In the genomic region with DNA sequence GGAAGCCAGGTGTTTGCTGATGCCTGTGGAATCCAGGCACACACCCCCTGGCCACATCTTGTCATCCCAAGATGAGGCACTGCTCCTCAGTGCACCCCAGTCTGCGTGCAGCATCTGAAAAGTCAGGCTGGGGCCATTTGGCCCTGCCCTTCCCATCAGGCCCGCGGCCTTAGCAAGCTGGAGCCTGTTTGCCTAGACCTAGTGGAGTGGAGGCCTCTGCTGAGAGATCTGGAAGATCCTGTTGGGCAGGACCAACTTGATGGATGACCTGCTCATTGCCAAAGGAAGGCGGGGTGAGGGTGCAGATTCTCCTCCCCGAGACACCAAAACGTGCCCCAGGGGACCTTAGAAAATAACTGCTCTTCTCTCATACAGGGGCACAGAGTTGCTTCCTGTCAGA, we compare ENCODE assay signal across 14 cellular contexts.
DNase-seq lines count a peak whose midpoint lies in the region; ATAC-seq and TF ChIP-seq lines count a peak whose summit lies in the region.
"Had no signal": no experiment of that assay in that cellular context is flagged by ENCODE, and none has a peak within 500 bp of the region (broad histone marks: within the 10 kb centered on the region; RNA-seq: fewer than 3 reads in every experiment).

No MANE protein-coding gene starts in this region.

- H3K27me3 ChIP-seq in Loucy (ENCODE audit: insufficient read depth, low read length, poor library complexity, severe bottlenecking) = no peaks in the 10 kb centered on the region
- H3K27me3 ChIP-seq: sigmoid colon had no signal

- H3K36me3 ChIP-seq in Loucy (ENCODE audit: insufficient read depth, low read length) = no peaks in the 10 kb centered on the region
- H3K36me3 ChIP-seq: sigmoid colon had no signal

- no peaks in the 10 kb centered on the region for H4K20me1 ChIP-seq in Loucy (ENCODE audit: insufficient read depth, low read length, poor library complexity, severe bottlenecking)

- peak overlapping the region; percentile 21; the same call in 1 of the 2 replicates for H2AFZ ChIP-seq in Loucy (ENCODE audit: low read length)
- H2AFZ ChIP-seq: GM23248 had no signal

- H3K79me2 ChIP-seq in Loucy (ENCODE audit: insufficient read depth, low read length) = no peaks in the 10 kb centered on the region

- POLR2A ChIA-PET in activated naive CD8-positive, alpha-beta T cell treated with anti-CD3 and anti-CD28 coated beads, Interleukin-2, amount 10 ng/mL, durations not matched to agents 7 days and 5 days (lab: Charles Lee) = no interaction called here

- H3F3A ChIP-seq in Loucy (ENCODE audit: low read depth) = no peaks in the 10 kb centered on the region

- H3K27ac Mint-ChIP-seq in activated naive CD8-positive, alpha-beta T cell treated with anti-CD3 and anti-CD28 coated beads, Interleukin-2, amount 10 ng/mL, durations not matched to agents 7 days and 5 days = peak overlapping the region; percentile 79
- H3K27ac Mint-ChIP-seq in naive B cell = no peak overlapping the region

- peaks cover 29% of the 10 kb centered on the region for H3K4me1 Mint-ChIP-seq in activated naive CD8-positive, alpha-beta T cell treated with anti-CD3 and anti-CD28 coated beads, Interleukin-2, amount 10 ng/mL, durations not matched to agents 7 days and 5 days
- peaks cover 24 to 30% (median 29%) of the 10 kb centered on the region in 3 donors for H3K4me1 Mint-ChIP-seq in naive B cell

- peak overlapping the region; percentile 31 for H3K9ac ChIP-seq in Loucy (ENCODE audit: low read depth, low read length, poor library complexity, severe bottlenecking)
- H3K9ac ChIP-seq: GM23248 had no signal

- H3K36me3 Mint-ChIP-seq in activated naive CD8-positive, alpha-beta T cell treated with anti-CD3 and anti-CD28 coated beads, Interleukin-2, amount 10 ng/mL, durations not matched to agents 7 days and 5 days = peaks cover 2% of the 10 kb centered on the region
- peaks cover 0 to 8% of the 10 kb centered on the region in 2 donors for H3K36me3 Mint-ChIP-seq in naive B cell

- ATAC-seq in activated naive CD8-positive, alpha-beta T cell treated with anti-CD3 and anti-CD28 coated beads, Interleukin-2, amount 10 ng/mL, durations not matched to agents 7 days and 5 days (ENCODE audit: low read depth) = no peak
- ATAC-seq in naive B cell (ENCODE audit: low read depth in 2 of 2) (no peak), GM19452 (IDR thresholded peaks at IDR 0.05; ENCODE audit: unreplicated experiment) (no peak), GM21528 (IDR thresholded peaks at IDR 0.05; ENCODE audit: low FRiP score, unreplicated experiment) (no peak), GM18502 (IDR thresholded peaks at IDR 0.05; ENCODE audit: poor library complexity, unreplicated experiment) (no peak)
- ATAC-seq: GM12878 had no signal

- H3K9me2 ChIP-seq in Loucy (replicated peaks; ENCODE audit: low read depth, low read length) = no peaks in the 10 kb centered on the region

- DNase-seq in DMS53 (lab: John Stamatoyannopoulos, UW) (peak; percentile 67), DMS53 treated with DMSO at 0.1 percent for 48 hours (lab: John Stamatoyannopoulos, UW; ENCODE audit: unreplicated experiment) (no peak), naive B cell (peak; percentile 4)
- DNase-seq in activated naive CD8-positive, alpha-beta T cell treated with anti-CD3 and anti-CD28 coated beads, Interleukin-2, amount 10 ng/mL, durations not matched to agents 7 days and 5 days = no peak
- DNase-seq: 8988T, GM23248, NCI-H1436 treated with DMSO at 0.1 percent for 48 hours, sigmoid colon, substantia nigra had no signal

- H3K4me2 ChIP-seq in Loucy (ENCODE audit: low read depth, low read length, poor library complexity, severe bottlenecking) = peak overlapping the region; percentile 60

- H3K4me3 ChIP-seq in Loucy (ENCODE audit: low read length, poor library complexity, severe bottlenecking) = peak overlapping the region; percentile 8
- H3K4me3 ChIP-seq: GM12878, GM23248, sigmoid colon had no signal

- no peak for TF ChIP-seq CTCF in Loucy (conservative IDR thresholded peaks at IDR 0.05; ENCODE audit: low read length)

- peaks cover 3% of the 10 kb centered on the region for H3K9me3 Mint-ChIP-seq in activated naive CD8-positive, alpha-beta T cell treated with anti-CD3 and anti-CD28 coated beads, Interleukin-2, amount 10 ng/mL, durations not matched to agents 7 days and 5 days
- H3K9me3 Mint-ChIP-seq in naive B cell = peaks cover 0 to 12% (median 0%) of the 10 kb centered on the region in 7 donors

- H3K4me1 ChIP-seq in Loucy (ENCODE audit: insufficient read depth, low read length, poor library complexity, severe bottlenecking) = peaks cover 38% of the 10 kb centered on the region
- H3K4me1 ChIP-seq: sigmoid colon had no signal

- H3K27me3 Mint-ChIP-seq in activated naive CD8-positive, alpha-beta T cell treated with anti-CD3 and anti-CD28 coated beads, Interleukin-2, amount 10 ng/mL, durations not matched to agents 7 days and 5 days = no peaks in the 10 kb centered on the region
- peaks cover 7 to 28% (median 18%) of the 10 kb centered on the region in 3 donors for H3K27me3 Mint-ChIP-seq in naive B cell

- no peaks in the 10 kb centered on the region for H3K9me3 ChIP-seq in Loucy (ENCODE audit: insufficient read depth, low read depth, low read length)
- H3K9me3 ChIP-seq: sigmoid colon had no signal

- H3K4me3 Mint-ChIP-seq in activated naive CD8-positive, alpha-beta T cell treated with anti-CD3 and anti-CD28 coated beads, Interleukin-2, amount 10 ng/mL, durations not matched to agents 7 days and 5 days = peak overlapping the region; percentile 19
- H3K4me3 Mint-ChIP-seq in naive B cell = no peak overlapping the region

Comparison
In these comparisons a context has a peak if more than half of its experiments do, and no peak if none do; other contexts are left out.
1. DNase-seq: peak in DMS53 (single experiment) and naive B cell (single experiment); none in DMS53 treated with DMSO at 0.1 percent for 48 hours (single experiment) and activated naive CD8-positive, alpha-beta T cell treated with anti-CD3 and anti-CD28 coated beads, Interleukin-2, amount 10 ng/mL, durations not matched to agents 7 days and 5 days (single experiment).